In the genomic region with DNA sequence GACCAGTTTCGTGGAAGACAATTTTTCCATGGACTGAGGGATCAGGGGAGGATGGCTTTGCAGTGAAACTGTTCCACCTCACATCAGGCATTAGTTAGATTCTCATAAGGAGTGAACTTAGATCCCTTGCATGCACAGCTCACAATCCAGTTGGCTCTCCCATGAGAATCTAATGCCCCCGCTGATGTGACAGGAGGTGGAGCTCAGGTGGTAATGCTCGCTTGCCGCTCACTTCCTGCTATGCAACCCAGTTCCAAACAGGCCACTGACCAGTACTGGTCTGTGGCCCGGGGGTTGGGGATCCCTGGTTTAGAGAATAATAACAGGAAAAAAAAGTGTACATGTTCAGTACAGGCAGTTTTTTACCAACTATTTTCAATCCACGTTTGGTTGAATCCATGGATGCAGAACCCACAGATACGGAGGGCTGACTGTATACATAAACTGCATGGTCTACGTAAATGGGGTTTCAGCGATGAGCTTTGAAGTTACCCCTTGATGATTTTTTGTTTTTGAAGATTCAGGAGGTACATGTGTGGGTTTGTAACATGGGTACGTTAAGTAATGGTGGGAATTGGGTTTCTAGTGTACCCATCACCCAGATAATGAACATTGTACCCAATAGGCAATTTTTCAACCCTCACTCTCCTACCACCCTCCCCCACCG, we compare ENCODE assay signal across 1 cellular context.
TF ChIP-seq lines count a peak whose summit lies in the region.

No MANE protein-coding gene starts in this region.

TF ChIP-seq in GM12878, 131 proteins besides CTCF, POLR2A, EP300 and RAD21:
- TF ChIP-seq NRF1 (conservative IDR thresholded peaks at IDR 0.05; ENCODE audit: low read depth, low read length), result no peak
- TF ChIP-seq SP1 (IDR thresholded peaks at IDR 0.05; ENCODE audit: low read depth, low read length), result no peak
- TF ChIP-seq TCF3 (IDR thresholded peaks at IDR 0.05; ENCODE audit: borderline replicate concordance, insufficient read depth, low read depth, low read length), result no peak
- TF ChIP-seq, protein P1, sequence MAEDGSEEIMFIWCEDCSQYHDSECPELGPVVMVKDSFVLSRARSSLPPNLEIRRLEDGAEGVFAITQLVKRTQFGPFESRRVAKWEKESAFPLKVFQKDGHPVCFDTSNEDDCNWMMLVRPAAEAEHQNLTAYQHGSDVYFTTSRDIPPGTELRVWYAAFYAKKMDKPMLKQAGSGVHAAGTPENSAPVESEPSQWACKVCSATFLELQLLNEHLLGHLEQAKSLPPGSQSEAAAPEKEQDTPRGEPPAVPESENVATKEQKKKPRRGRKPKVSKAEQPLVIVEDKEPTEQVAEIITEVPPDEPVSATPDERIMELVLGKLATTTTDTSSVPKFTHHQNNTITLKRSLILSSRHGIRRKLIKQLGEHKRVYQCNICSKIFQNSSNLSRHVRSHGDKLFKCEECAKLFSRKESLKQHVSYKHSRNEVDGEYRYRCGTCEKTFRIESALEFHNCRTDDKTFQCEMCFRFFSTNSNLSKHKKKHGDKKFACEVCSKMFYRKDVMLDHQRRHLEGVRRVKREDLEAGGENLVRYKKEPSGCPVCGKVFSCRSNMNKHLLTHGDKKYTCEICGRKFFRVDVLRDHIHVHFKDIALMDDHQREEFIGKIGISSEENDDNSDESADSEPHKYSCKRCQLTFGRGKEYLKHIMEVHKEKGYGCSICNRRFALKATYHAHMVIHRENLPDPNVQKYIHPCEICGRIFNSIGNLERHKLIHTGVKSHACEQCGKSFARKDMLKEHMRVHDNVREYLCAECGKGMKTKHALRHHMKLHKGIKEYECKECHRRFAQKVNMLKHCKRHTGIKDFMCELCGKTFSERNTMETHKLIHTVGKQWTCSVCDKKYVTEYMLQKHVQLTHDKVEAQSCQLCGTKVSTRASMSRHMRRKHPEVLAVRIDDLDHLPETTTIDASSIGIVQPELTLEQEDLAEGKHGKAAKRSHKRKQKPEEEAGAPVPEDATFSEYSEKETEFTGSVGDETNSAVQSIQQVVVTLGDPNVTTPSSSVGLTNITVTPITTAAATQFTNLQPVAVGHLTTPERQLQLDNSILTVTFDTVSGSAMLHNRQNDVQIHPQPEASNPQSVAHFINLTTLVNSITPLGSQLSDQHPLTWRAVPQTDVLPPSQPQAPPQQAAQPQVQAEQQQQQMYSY (CRISPR knock-in tag; IDR thresholded peaks at IDR 0.05), result no peak
- TF ChIP-seq, protein P2, sequence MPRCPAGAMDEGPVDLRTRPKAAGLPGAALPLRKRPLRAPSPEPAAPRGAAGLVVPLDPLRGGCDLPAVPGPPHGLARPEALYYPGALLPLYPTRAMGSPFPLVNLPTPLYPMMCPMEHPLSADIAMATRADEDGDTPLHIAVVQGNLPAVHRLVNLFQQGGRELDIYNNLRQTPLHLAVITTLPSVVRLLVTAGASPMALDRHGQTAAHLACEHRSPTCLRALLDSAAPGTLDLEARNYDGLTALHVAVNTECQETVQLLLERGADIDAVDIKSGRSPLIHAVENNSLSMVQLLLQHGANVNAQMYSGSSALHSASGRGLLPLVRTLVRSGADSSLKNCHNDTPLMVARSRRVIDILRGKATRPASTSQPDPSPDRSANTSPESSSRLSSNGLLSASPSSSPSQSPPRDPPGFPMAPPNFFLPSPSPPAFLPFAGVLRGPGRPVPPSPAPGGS (IDR thresholded peaks at IDR 0.05; ENCODE audit: borderline replicate concordance, insufficient read depth, low read depth, low read length, poor library complexity, severe bottlenecking), result no peak
- TF ChIP-seq SREBF1 (IDR thresholded peaks at IDR 0.05; ENCODE audit: low read length), result no peak
- TF ChIP-seq, protein P3, sequence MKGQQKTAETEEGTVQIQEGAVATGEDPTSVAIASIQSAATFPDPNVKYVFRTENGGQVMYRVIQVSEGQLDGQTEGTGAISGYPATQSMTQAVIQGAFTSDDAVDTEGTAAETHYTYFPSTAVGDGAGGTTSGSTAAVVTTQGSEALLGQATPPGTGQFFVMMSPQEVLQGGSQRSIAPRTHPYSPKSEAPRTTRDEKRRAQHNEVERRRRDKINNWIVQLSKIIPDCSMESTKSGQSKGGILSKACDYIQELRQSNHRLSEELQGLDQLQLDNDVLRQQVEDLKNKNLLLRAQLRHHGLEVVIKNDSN (IDR thresholded peaks at IDR 0.05; ENCODE audit: borderline replicate concordance, extremely low read length, insufficient read depth, low read depth, low read length), result no peak
- no peak for TF ChIP-seq MTA3 (IDR thresholded peaks at IDR 0.05; ENCODE audit: borderline replicate concordance, low read length)
- TF ChIP-seq, protein P4, sequence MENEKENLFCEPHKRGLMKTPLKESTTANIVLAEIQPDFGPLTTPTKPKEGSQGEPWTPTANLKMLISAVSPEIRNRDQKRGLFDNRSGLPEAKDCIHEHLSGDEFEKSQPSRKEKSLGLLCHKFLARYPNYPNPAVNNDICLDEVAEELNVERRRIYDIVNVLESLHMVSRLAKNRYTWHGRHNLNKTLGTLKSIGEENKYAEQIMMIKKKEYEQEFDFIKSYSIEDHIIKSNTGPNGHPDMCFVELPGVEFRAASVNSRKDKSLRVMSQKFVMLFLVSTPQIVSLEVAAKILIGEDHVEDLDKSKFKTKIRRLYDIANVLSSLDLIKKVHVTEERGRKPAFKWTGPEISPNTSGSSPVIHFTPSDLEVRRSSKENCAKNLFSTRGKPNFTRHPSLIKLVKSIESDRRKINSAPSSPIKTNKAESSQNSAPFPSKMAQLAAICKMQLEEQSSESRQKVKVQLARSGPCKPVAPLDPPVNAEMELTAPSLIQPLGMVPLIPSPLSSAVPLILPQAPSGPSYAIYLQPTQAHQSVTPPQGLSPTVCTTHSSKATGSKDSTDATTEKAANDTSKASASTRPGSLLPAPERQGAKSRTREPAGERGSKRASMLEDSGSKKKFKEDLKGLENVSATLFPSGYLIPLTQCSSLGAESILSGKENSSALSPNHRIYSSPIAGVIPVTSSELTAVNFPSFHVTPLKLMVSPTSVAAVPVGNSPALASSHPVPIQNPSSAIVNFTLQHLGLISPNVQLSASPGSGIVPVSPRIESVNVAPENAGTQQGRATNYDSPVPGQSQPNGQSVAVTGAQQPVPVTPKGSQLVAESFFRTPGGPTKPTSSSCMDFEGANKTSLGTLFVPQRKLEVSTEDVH (IDR thresholded peaks at IDR 0.05; ENCODE audit: low read depth, partially characterized antibody), result no peak
- TF ChIP-seq ZNF24 (IDR thresholded peaks at IDR 0.05), result no peak
- no peak for TF ChIP-seq CREM (IDR thresholded peaks at IDR 0.05; ENCODE audit: low read depth)
- TF ChIP-seq, protein P5, sequence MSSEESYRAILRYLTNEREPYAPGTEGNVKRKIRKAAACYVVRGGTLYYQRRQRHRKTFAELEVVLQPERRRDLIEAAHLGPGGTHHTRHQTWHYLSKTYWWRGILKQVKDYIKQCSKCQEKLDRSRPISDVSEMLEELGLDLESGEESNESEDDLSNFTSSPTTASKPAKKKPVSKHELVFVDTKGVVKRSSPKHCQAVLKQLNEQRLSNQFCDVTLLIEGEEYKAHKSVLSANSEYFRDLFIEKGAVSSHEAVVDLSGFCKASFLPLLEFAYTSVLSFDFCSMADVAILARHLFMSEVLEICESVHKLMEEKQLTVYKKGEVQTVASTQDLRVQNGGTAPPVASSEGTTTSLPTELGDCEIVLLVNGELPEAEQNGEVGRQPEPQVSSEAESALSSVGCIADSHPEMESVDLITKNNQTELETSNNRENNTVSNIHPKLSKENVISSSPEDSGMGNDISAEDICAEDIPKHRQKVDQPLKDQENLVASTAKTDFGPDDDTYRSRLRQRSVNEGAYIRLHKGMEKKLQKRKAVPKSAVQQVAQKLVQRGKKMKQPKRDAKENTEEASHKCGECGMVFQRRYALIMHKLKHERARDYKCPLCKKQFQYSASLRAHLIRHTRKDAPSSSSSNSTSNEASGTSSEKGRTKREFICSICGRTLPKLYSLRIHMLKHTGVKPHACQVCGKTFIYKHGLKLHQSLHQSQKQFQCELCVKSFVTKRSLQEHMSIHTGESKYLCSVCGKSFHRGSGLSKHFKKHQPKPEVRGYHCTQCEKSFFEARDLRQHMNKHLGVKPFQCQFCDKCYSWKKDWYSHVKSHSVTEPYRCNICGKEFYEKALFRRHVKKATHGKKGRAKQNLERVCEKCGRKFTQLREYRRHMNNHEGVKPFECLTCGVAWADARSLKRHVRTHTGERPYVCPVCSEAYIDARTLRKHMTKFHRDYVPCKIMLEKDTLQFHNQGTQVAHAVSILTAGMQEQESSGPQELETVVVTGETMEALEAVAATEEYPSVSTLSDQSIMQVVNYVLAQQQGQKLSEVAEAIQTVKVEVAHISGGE (CRISPR knock-in tag; IDR thresholded peaks at IDR 0.05), result no peak
- TF ChIP-seq, protein P6, sequence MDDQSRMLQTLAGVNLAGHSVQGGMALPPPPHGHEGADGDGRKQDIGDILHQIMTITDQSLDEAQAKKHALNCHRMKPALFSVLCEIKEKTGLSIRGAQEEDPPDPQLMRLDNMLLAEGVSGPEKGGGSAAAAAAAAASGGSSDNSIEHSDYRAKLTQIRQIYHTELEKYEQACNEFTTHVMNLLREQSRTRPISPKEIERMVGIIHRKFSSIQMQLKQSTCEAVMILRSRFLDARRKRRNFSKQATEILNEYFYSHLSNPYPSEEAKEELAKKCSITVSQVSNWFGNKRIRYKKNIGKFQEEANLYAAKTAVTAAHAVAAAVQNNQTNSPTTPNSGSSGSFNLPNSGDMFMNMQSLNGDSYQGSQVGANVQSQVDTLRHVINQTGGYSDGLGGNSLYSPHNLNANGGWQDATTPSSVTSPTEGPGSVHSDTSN (IDR thresholded peaks at IDR 0.05; ENCODE audit: insufficient replicate concordance, low read depth, low read length), result no peak
- no peak for TF ChIP-seq WRNIP1 (IDR thresholded peaks at IDR 0.05; ENCODE audit: borderline replicate concordance, low read depth, low read length)
